Comparison of ENCODE assay signal across 13 cellular contexts in the genomic region with DNA sequence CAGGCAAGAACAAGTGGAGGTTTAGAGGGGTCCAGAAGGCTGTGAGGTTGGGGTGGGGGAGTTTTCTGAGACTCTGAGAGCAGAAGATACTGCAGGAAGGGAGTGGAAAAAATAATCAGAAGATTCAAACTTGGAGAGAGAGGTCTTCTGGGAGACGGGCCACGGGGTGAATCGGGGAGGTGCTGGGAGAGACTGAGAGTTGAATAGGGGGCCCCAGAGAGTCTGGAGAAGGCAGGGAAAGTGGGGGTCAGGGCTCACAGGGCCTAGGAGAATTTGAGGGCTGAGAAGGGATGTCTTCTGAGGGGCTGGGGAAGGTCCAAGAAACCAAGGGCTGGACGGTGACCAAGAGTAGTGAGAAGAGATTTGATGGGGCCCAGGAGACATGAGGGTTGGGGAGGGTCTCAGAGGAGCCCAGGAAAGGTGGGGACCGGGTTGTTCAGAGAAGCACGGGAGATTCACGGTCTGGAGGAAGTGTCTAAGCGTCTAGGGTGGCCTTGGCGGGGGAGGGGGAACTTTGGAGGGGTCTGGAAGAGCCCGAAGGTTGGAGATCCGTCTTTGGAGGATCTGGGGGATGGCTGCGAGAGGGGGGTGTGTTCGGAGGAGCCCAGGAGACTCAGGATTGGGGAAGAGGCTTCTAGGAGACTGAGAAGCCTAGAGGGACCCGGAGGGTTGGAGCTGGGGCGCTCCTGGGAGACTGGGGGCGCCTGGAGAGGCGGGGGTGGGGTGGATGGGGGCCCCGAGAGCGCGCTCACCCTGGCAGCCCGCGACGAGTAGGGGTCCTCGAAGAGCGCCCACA. TPM values are rescaled to one million over a fixed set of nuclear protein-coding genes. Genes with fewer than 3 reads are reported as not detected.
A peak's percentile ranks its signal among the peaks of the same experiment; 100 is the strongest.
DNase-seq lines count a peak whose midpoint lies in the region; ATAC-seq and TF ChIP-seq lines count a peak whose summit lies in the region.
"Had no signal": no experiment of that assay in that cellular context is flagged by ENCODE, and none has a peak within 500 bp of the region (broad histone marks: within the 10 kb centered on the region; RNA-seq: fewer than 3 reads in every experiment).

No MANE protein-coding gene starts in this region.

- H3K4me1 Mint-ChIP-seq in CD4-positive, alpha-beta T cell (ENCODE audit: low read depth), result peaks cover 66% of the 10 kb centered on the region
- H3K4me1 Mint-ChIP-seq in H9, result peaks cover 49 to 55% of the 10 kb centered on the region in 2 experiments
- H3K4me1 Mint-ChIP-seq in activated naive CD8-positive, alpha-beta T cell treated with anti-CD3 and anti-CD28 coated beads, Interleukin-2, amount 50 U/mL, for 24 hours, result peaks cover 42% of the 10 kb centered on the region

- H3K36me3 ChIP-seq in neural cell (ENCODE audit: insufficient read depth, low read length), result no peaks in the 10 kb centered on the region

- peaks cover 27% of the 10 kb centered on the region for H3K23me2 ChIP-seq in H9 (ENCODE audit: insufficient read length, low read depth, low read length, poor library complexity, severe bottlenecking)

- H2AFZ ChIP-seq in H9 (ENCODE audit: low read length) (no peak overlapping the region), neural cell (ENCODE audit: low read depth, low read length) (no peak overlapping the region)

- TF ChIP-seq EP300 in neural cell (conservative IDR thresholded peaks at IDR 0.05; ENCODE audit: poor library complexity, severe bottlenecking), result no peak

- H4K20me1 ChIP-seq in H9 (ENCODE audit: control insufficient read depth, insufficient read depth, insufficient read length) (no peaks in the 10 kb centered on the region), neural cell (ENCODE audit: insufficient read depth) (no peaks in the 10 kb centered on the region)

- no peak overlapping the region for H2BK12ac ChIP-seq in H9 (ENCODE audit: insufficient read length, low read depth, low read length)

- no CpG with 5 or more reads among the region's 25 CpGs for WGBS in H9 (ENCODE audit: extremely low coverage, insufficient read length, low lambda C conversion rate)

- no peaks in the 10 kb centered on the region for H3K79me1 ChIP-seq in H9 (ENCODE audit: insufficient read depth, low read depth, low read length, poor library complexity, severe bottlenecking)

- no peaks in the 10 kb centered on the region for H3K79me2 ChIP-seq in H9 (ENCODE audit: insufficient read depth, low read length)
- H3K79me2 ChIP-seq in neural cell (replicated peaks; ENCODE audit: insufficient read depth, low read length), result no peaks in the 10 kb centered on the region

- DNase-seq in CD4-positive, alpha-beta T cell, result no peak
- DNase-seq in H9 (no peak), DMS53 treated with DMSO at 0.1 percent for 48 hours (lab: John Stamatoyannopoulos, UW; ENCODE audit: unreplicated experiment) (no peak), NCI-H1417 treated with DMSO at 0.1 percent for 48 hours (lab: John Stamatoyannopoulos, UW) (no peak)
- DNase-seq in activated naive CD8-positive, alpha-beta T cell treated with anti-CD3 and anti-CD28 coated beads, Interleukin-2, amount 50 U/mL, for 24 hours, result no peak
- no peak for DNase-seq in activated CD4-positive, CD25-positive, alpha-beta regulatory T cell treated with anti-CD3 and anti-CD28 coated beads, Interleukin-2, amount 50 U/mL, for 72 hours
- DNase-seq: NK-92 treated with Interleukin-12 subunit alpha and Interleukin-12 subunit beta, amount 100 ng/mL, for 24 hours; psoas muscle; T-helper 9 cell; testis had no signal

- H2BK120ac ChIP-seq in H9 (ENCODE audit: low read depth, low read length, poor library complexity, severe bottlenecking), result no peak overlapping the region

- peaks cover 58% of the 10 kb centered on the region for H3K27me3 ChIP-seq in CD4-positive, alpha-beta T cell (ENCODE audit: control insufficient read depth, insufficient read depth, low read length)
- peaks cover 8% of the 10 kb centered on the region; the same call in 1 of the 2 replicates for H3K27me3 ChIP-seq in H9 (ENCODE audit: insufficient read depth, low read length)
- H3K27me3 ChIP-seq in neural cell (ENCODE audit: insufficient read depth, low read depth, low read length), result peaks cover 18% of the 10 kb centered on the region
- H3K27me3 ChIP-seq: testis had no signal

- H4K8ac ChIP-seq in H9 (replicated peaks; ENCODE audit: insufficient read length, low read depth, low read length), result no peak overlapping the region

- H3K4me3 Mint-ChIP-seq in CD4-positive, alpha-beta T cell, result peak overlapping the region; percentile 59
- H3K4me3 Mint-ChIP-seq in H9, result peak overlapping the region; percentile 65 to 87
- peak overlapping the region; percentile 43 for H3K4me3 Mint-ChIP-seq in activated naive CD8-positive, alpha-beta T cell treated with anti-CD3 and anti-CD28 coated beads, Interleukin-2, amount 50 U/mL, for 24 hours

- H4K5ac ChIP-seq in H9 (ENCODE audit: insufficient read length, low read depth, low read length), result no peak overlapping the region

- H3K9me2 ChIP-seq in neural cell (ENCODE audit: insufficient read depth, low read length), result no peaks in the 10 kb centered on the region

- H3T11ph ChIP-seq in H9 (ENCODE audit: low read length), result no peak overlapping the region

- H3F3A ChIP-seq in neural cell (ENCODE audit: insufficient read depth, low read length, poor library complexity, severe bottlenecking), result no peaks in the 10 kb centered on the region

- intact Hi-C loops in CD4-positive, alpha-beta T cell (cut with DNase I, micrococcal nuclease), result loop anchor here in 1 of 2 experiments (5.0 kb wide), 1 partner anchor 300 kb away; a partner anchor contains a TSS

- H2AK5ac ChIP-seq in H9 (ENCODE audit: insufficient read length, low read length), result no peak overlapping the region

- no peak for ATAC-seq in CD4-positive, alpha-beta T cell (ENCODE audit: poor library complexity)
- ATAC-seq in activated naive CD8-positive, alpha-beta T cell treated with anti-CD3 and anti-CD28 coated beads, Interleukin-2, amount 50 U/mL, for 24 hours, result no peak
- ATAC-seq in GM18858 (IDR thresholded peaks at IDR 0.05; ENCODE audit: unreplicated experiment), result no peak
- ATAC-seq: left lobe of liver, psoas muscle had no signal

- no peak overlapping the region for H3K18ac ChIP-seq in H9 (ENCODE audit: insufficient read length, low read depth, low read length)

- H3K4me1 ChIP-seq in H9 (ENCODE audit: insufficient read depth, low read length), result peaks cover 6% of the 10 kb centered on the region; the same call in 1 of the 2 replicates

- H3K14ac ChIP-seq in H9 (ENCODE audit: insufficient read depth, low read length), result no peak overlapping the region

- no peak overlapping the region for H2BK15ac ChIP-seq in H9 (ENCODE audit: low read depth, low read length)

- H2BK20ac ChIP-seq in H9 (ENCODE audit: low read depth, low read length, poor library complexity, severe bottlenecking), result no peak overlapping the region

- H3K56ac ChIP-seq in H9 (ENCODE audit: insufficient read length, low read depth, low read length), result no peak overlapping the region

- no peak overlapping the region for H2BK5ac ChIP-seq in H9 (ENCODE audit: insufficient read length, low read length)

- peaks cover 6% of the 10 kb centered on the region for H3K9me3 ChIP-seq in CD4-positive, alpha-beta T cell (ENCODE audit: control insufficient read depth, low read length)
- H3K9me3 ChIP-seq in H9 (ENCODE audit: control insufficient read depth, low read depth, low read length), result no peaks in the 10 kb centered on the region
- no peaks in the 10 kb centered on the region for H3K9me3 ChIP-seq in neural cell (ENCODE audit: low read length)
- H3K9me3 ChIP-seq: psoas muscle, testis had no signal

- no peaks in the 10 kb centered on the region for H3K9me3 Mint-ChIP-seq in CD4-positive, alpha-beta T cell
- H3K9me3 Mint-ChIP-seq in H9, result peaks cover 3 to 5% of the 10 kb centered on the region in 2 experiments; a peak in 3 of 5 replicates
- H3K9me3 Mint-ChIP-seq in activated naive CD8-positive, alpha-beta T cell treated with anti-CD3 and anti-CD28 coated beads, Interleukin-2, amount 50 U/mL, for 24 hours, result peaks cover 5% of the 10 kb centered on the region

- H4K91ac ChIP-seq in H9 (ENCODE audit: insufficient read length, low read depth, low read length), result no peak overlapping the region

- no peaks in the 10 kb centered on the region for H3K36me3 Mint-ChIP-seq in CD4-positive, alpha-beta T cell (ENCODE audit: low read depth)
- peaks cover 8 to 15% (median 12%) of the 10 kb centered on the region in 3 experiments for H3K36me3 Mint-ChIP-seq in H9 (ENCODE audit: insufficient read depth in 1 of 3, low read depth in 3 of 3)
- peaks cover 8% of the 10 kb centered on the region for H3K36me3 Mint-ChIP-seq in activated naive CD8-positive, alpha-beta T cell treated with anti-CD3 and anti-CD28 coated beads, Interleukin-2, amount 50 U/mL, for 24 hours (ENCODE audit: low read depth)

- H3K23ac ChIP-seq in H9 (ENCODE audit: insufficient read length, low read depth, low read length), result no peak overlapping the region

- H3K27ac Mint-ChIP-seq in CD4-positive, alpha-beta T cell, result no peak overlapping the region
- no peak overlapping the region for H3K27ac Mint-ChIP-seq in H9
- H3K27ac Mint-ChIP-seq in activated naive CD8-positive, alpha-beta T cell treated with anti-CD3 and anti-CD28 coated beads, Interleukin-2, amount 50 U/mL, for 24 hours, result peak overlapping the region; percentile 17

- no peak overlapping the region for H3K4ac ChIP-seq in H9 (ENCODE audit: low read depth, low read length)

- H3K4me2 ChIP-seq in H9 (ENCODE audit: insufficient read depth, insufficient read length, low read length) (no peak overlapping the region), neural cell (ENCODE audit: low read length) (no peak overlapping the region)

- H3K4me3 ChIP-seq in neural cell (ENCODE audit: low read length), result peak overlapping the region; percentile 71

- POLR2A ChIA-PET in CD4-positive, alpha-beta T cell (lab: Charles Lee), result no interaction called here

- H3K27ac ChIP-seq in CD4-positive, alpha-beta T cell (ENCODE audit: low read depth, low read length), result no peak overlapping the region
- H3K27ac ChIP-seq in H9 (ENCODE audit: insufficient read length, low read depth, low read length), result no peak overlapping the region
- no peak overlapping the region for H3K27ac ChIP-seq in neural cell (ENCODE audit: low read length)
- H3K27ac ChIP-seq: psoas muscle, testis had no signal

- no peak for TF ChIP-seq CTCF in CD4-positive, alpha-beta T cell (IDR thresholded peaks at IDR 0.05)
- TF ChIP-seq CTCF in H9 (conservative IDR thresholded peaks at IDR 0.05), result no peak
- TF ChIP-seq CTCF in neural cell (IDR thresholded peaks at IDR 0.05; ENCODE audit: poor library complexity, severe bottlenecking), result no peak

- TF ChIP-seq RAD21 in neural cell (conservative IDR thresholded peaks at IDR 0.05), result no peak

- CTCF ChIA-PET in CD4-positive, alpha-beta T cell (lab: Charles Lee), result interaction anchor here (3.3 kb wide), 1 partner anchor 30 kb away, joined by 10 read pairs; no protein-coding TSS in a partner anchor

- no peak overlapping the region for H3K9ac ChIP-seq in H9 (ENCODE audit: extremely low read depth, insufficient read length, low read length)
- no peak overlapping the region for H3K9ac ChIP-seq in neural cell (ENCODE audit: low read length)

- H3K27me3 Mint-ChIP-seq in CD4-positive, alpha-beta T cell, result peaks cover 66% of the 10 kb centered on the region
- H3K27me3 Mint-ChIP-seq in H9 (ENCODE audit: low read depth), result peaks cover 30% of the 10 kb centered on the region
- peaks cover 61% of the 10 kb centered on the region for H3K27me3 Mint-ChIP-seq in activated naive CD8-positive, alpha-beta T cell treated with anti-CD3 and anti-CD28 coated beads, Interleukin-2, amount 50 U/mL, for 24 hours

RNA-seq across cellular contexts. Expression of a gene that starts 1.5 kb away (rescaled TPM):
- total RNA-seq in CD4-positive, alpha-beta T cell, result 1 to 10 TPM; 1.6 to 2.0 TPM
- total RNA-seq in H9 (2021), result 15.2 and 17.3 TPM in 2 replicates
- polyA plus RNA-seq in neural cell, result 0.97 and 1.1 TPM in 2 replicates
- 3.8 and 4.1 TPM in 2 replicates for polyA minus RNA-seq in neural cell

RNA-seq across cellular contexts. Expression of a gene that starts 37.8 kb away (rescaled TPM):
- total RNA-seq in CD4-positive, alpha-beta T cell, result under 1 TPM; 0.61 to 0.91 TPM
- total RNA-seq in H9 (2021), result 0.33 and 0.44 TPM in 2 replicates
- 2.2 TPM in 1 of 2 replicates, not detected in the other for polyA plus RNA-seq in neural cell
- not detected in 2 replicates for polyA minus RNA-seq in neural cell

RNA-seq across cellular contexts. Expression of a gene that starts 48.6 kb away (rescaled TPM):
- total RNA-seq in CD4-positive, alpha-beta T cell, result 100 to 1,000 TPM; 261 to 265 TPM
- total RNA-seq in H9 (2021), result 33.2 and 35.8 TPM in 2 replicates
- 18.5 and 27.7 TPM in 2 replicates for polyA plus RNA-seq in neural cell
- 16.7 and 20.7 TPM in 2 replicates for polyA minus RNA-seq in neural cell

RNA-seq across cellular contexts. Expression of a gene that starts 56.5 kb away (rescaled TPM):
- 10 to 100 TPM; 22.1 to 24.2 TPM for total RNA-seq in CD4-positive, alpha-beta T cell
- 165 and 178 TPM in 2 replicates for total RNA-seq in H9 (2021)
- polyA plus RNA-seq in neural cell, result 13.1 and 20.2 TPM in 2 replicates
- 9.4 and 14.1 TPM in 2 replicates for polyA minus RNA-seq in neural cell
